Comparison of ENCODE assay signal across 1 cellular context in genomic region chr15:84600687-84601554, GRCh38.
TF ChIP-seq lines count a peak whose summit lies in the region.

Gene ZSCAN2, plus strand, starts transcription at chr15:84601009. Its CDS starts 2,919 bp downstream, at chr15:84603928.

TF ChIP-seq in HepG2, 621 proteins besides CTCF, POLR2A, EP300 and RAD21 (continued from another document and continues in another):
- TF ChIP-seq ZNF224 (CRISPR knock-in tag; IDR thresholded peaks at IDR 0.05) (0 out of 2 replicates have a peak, but pooled peaks have one; percentile 38), SMARCC2 (IDR thresholded peaks at IDR 0.05) (no peak), AGO1 (IDR thresholded peaks at IDR 0.05; ENCODE audit: low read depth, low read length, poor library complexity, severe bottlenecking) (peak; percentile 76), ZNF615 (CRISPR knock-in tag; IDR thresholded peaks at IDR 0.05; ENCODE audit: borderline replicate concordance) (no peak), FOXC1 (CRISPR knock-in tag; IDR thresholded peaks at IDR 0.05; ENCODE audit: borderline replicate concordance) (0 out of 2 replicates have a peak, but pooled peaks have one; percentile 15), HMGXB3 (CRISPR knock-in tag; IDR thresholded peaks at IDR 0.05; ENCODE audit: borderline replicate concordance) (peak; percentile 3; the same call in 1 of the 2 replicates), E2F1 (CRISPR knock-in tag; IDR thresholded peaks at IDR 0.05) (peak; percentile 33; the same call in 1 of the 2 replicates), ZNF598 (CRISPR knock-in tag; IDR thresholded peaks at IDR 0.05; ENCODE audit: borderline replicate concordance) (no peak; the same call in 1 of the 2 replicates), ZNF879 (CRISPR knock-in tag; IDR thresholded peaks at IDR 0.05) (peak; percentile 80; the same call in 1 of the 2 replicates), HDAC6 (IDR thresholded peaks at IDR 0.05; ENCODE audit: low read depth, low read length) (no peak), AGO2 (optimal IDR thresholded peaks at IDR 0.05; ENCODE audit: low read depth, low read length) (peak; percentile 72), ZNF550 (CRISPR knock-in tag; IDR thresholded peaks at IDR 0.05; ENCODE audit: borderline replicate concordance) (no peak), THRA (CRISPR knock-in tag; IDR thresholded peaks at IDR 0.05; ENCODE audit: borderline replicate concordance) (peak; percentile 47; the same call in 1 of the 2 replicates), ZSCAN5A (CRISPR knock-in tag; IDR thresholded peaks at IDR 0.05; ENCODE audit: borderline replicate concordance) (no peak), ZNF468 (CRISPR knock-in tag; IDR thresholded peaks at IDR 0.05) (no peak), ZNF841 (CRISPR knock-in tag; IDR thresholded peaks at IDR 0.05; ENCODE audit: borderline replicate concordance) (no peak), ZNF704 (CRISPR knock-in tag; IDR thresholded peaks at IDR 0.05; ENCODE audit: borderline replicate concordance) (0 out of 2 replicates have a peak, but pooled peaks have one; percentile 31), HNF1A (IDR thresholded peaks at IDR 0.05; ENCODE audit: low read depth) (no peak), HNF1A (CRISPR knock-in tag; IDR thresholded peaks at IDR 0.05; ENCODE audit: borderline replicate concordance) (peak; percentile 20; the same call in 1 of the 2 replicates), TFAP4 (IDR thresholded peaks at IDR 0.05; ENCODE audit: borderline replicate concordance, low read depth) (peak; percentile 72), SOX6 (IDR thresholded peaks at IDR 0.05) (no peak), SOX6 (CRISPR knock-in tag; IDR thresholded peaks at IDR 0.05) (peak; percentile 92), ZMAT3 (CRISPR knock-in tag; conservative IDR thresholded peaks at IDR 0.05) (peak; percentile 57; the same call in 1 of the 2 replicates), SALL2 (CRISPR knock-in tag; IDR thresholded peaks at IDR 0.05) (0 out of 2 replicates have a peak, but pooled peaks have one; percentile 52), HES4 (CRISPR knock-in tag; IDR thresholded peaks at IDR 0.05; ENCODE audit: borderline replicate concordance) (peak; percentile 58; the same call in 1 of the 2 replicates), SP2 (CRISPR knock-in tag; IDR thresholded peaks at IDR 0.05) (peak; percentile 90), RARA (CRISPR knock-in tag; IDR thresholded peaks at IDR 0.05) (peak; percentile 4; the same call in 1 of the 2 replicates), ZNF329 (CRISPR knock-in tag; IDR thresholded peaks at IDR 0.05; ENCODE audit: low read depth) (0 out of 2 replicates have a peak, but pooled peaks have one; percentile 40), MAX (IDR thresholded peaks at IDR 0.05) (no peak), ZNF143 (CRISPR knock-in tag; IDR thresholded peaks at IDR 0.05) (peak; percentile 92), SP4 (CRISPR knock-in tag; IDR thresholded peaks at IDR 0.05) (peak; percentile 70), ZNF790 (CRISPR knock-in tag; IDR thresholded peaks at IDR 0.05; ENCODE audit: borderline replicate concordance) (no peak), NR2F2 (IDR thresholded peaks at IDR 0.05; ENCODE audit: borderline replicate concordance, low read depth) (no peak), IKZF4 (CRISPR knock-in tag; IDR thresholded peaks at IDR 0.05; ENCODE audit: borderline replicate concordance, low read depth, not compliant biosample characterization) (peak; percentile 68), ZNF556 (CRISPR knock-in tag; IDR thresholded peaks at IDR 0.05; ENCODE audit: borderline replicate concordance) (0 out of 2 replicates have a peak, but pooled peaks have one; percentile 26), BRF2 (CRISPR knock-in tag; IDR thresholded peaks at IDR 0.05) (0 out of 2 replicates have a peak, but pooled peaks have one; percentile 21), MXI1 (IDR thresholded peaks at IDR 0.05; ENCODE audit: borderline replicate concordance, low read depth, low read length) (peak; percentile 38; the same call in 1 of the 3 replicates), NFYB (CRISPR knock-in tag; IDR thresholded peaks at IDR 0.05) (peak; percentile 90), ZFP82 (CRISPR knock-in tag; IDR thresholded peaks at IDR 0.05; ENCODE audit: borderline replicate concordance) (no peak), NRL (CRISPR knock-in tag; IDR thresholded peaks at IDR 0.05; ENCODE audit: borderline replicate concordance) (peak; percentile 83; the same call in 1 of the 2 replicates), USF2 (IDR thresholded peaks at IDR 0.05; ENCODE audit: low read depth, low read length) (no peak), USF2 (CRISPR knock-in tag; IDR thresholded peaks at IDR 0.05; ENCODE audit: borderline replicate concordance) (peak; percentile 37; the same call in 1 of the 2 replicates), SAP130 (CRISPR knock-in tag; IDR thresholded peaks at IDR 0.05; ENCODE audit: low read depth) (peak; percentile 82), SMARCE1 (IDR thresholded peaks at IDR 0.05; ENCODE audit: borderline replicate concordance) (no peak), ZNF44 (CRISPR knock-in tag; IDR thresholded peaks at IDR 0.05) (peak; percentile 51; the same call in 1 of the 2 replicates)
